In the genomic region with DNA sequence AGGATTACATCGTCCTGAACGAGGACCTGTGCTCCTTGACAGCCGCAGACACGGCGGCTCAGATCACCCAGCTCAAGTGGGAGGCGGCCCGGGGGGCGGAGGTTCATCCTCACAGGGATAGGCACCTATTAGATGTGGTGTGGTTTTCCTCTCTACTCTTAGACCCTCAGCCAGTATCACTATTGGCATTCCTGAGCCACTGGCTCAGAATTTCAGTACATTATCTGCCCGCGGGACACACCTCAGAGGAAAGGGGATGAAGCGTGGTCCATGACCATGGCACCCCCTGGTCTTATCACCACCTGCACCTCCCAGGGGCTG, we compare ENCODE assay signal across 8 cellular contexts. TPM values are rescaled to one million over a fixed set of nuclear protein-coding genes. Genes with fewer than 3 reads are reported as not detected.
A peak's percentile ranks its signal among the peaks of the same experiment; 100 is the strongest.
DNase-seq lines count a peak whose midpoint lies in the region; ATAC-seq and TF ChIP-seq lines count a peak whose summit lies in the region.

No MANE protein-coding gene starts in this region.

- DNase-seq in T-cell (no peak), GM13976 (ENCODE audit: low spot score) (no peak), ecto neural progenitor cell (ENCODE audit: low spot score) (no peak), NCI-H345 (lab: John Stamatoyannopoulos, UW) (no peak), D341Med (ENCODE audit: low spot score) (no peak)

- no CpG with 5 or more reads among the region's 11 CpGs for WGBS in gastroesophageal sphincter (ENCODE audit: low coverage in 1 of 2), 2 donors

- H3K9me2 ChIP-seq in DOHH2 (replicated peaks; ENCODE audit: control insufficient read depth, low read length): no peaks in the 10 kb centered on the region

- H3K27me3 ChIP-seq in DOHH2 (ENCODE audit: control insufficient read depth, low read length): peaks cover 32% of the 10 kb centered on the region
- peaks cover 48% of the 10 kb centered on the region for H3K27me3 ChIP-seq in gastroesophageal sphincter
- peaks cover 54% of the 10 kb centered on the region for H3K27me3 ChIP-seq in skeletal muscle satellite cell (ENCODE audit: control insufficient read depth, insufficient read depth, low read length)

- peaks cover 0 to 9% (median 4%) of the 10 kb centered on the region in 3 donors for H3K9me3 Mint-ChIP-seq in T-cell

- CTCF ChIA-PET in T-cell (lab: Charles Lee): interaction anchor here in 1 of 2 donors (0.5 kb wide), 1 partner anchor 51 kb away, joined by 3 read pairs; no protein-coding TSS in a partner anchor

- H3K4me1 Mint-ChIP-seq in T-cell: peaks cover 16 to 21% (median 17%) of the 10 kb centered on the region in 3 donors

- H3K9ac ChIP-seq in skeletal muscle satellite cell (ENCODE audit: low read depth, low read length): no peak overlapping the region

- peaks cover 13 to 23% of the 10 kb centered on the region in 2 donors for H3K27me3 Mint-ChIP-seq in T-cell

- H3K4me3 ChIP-seq in DOHH2 (ENCODE audit: low read length): peak overlapping the region; percentile 52
- peak overlapping the region; percentile 21 to 66 for H3K4me3 ChIP-seq in gastroesophageal sphincter
- H3K4me3 ChIP-seq in skeletal muscle satellite cell (ENCODE audit: low read length): peak overlapping the region; percentile 68

- no peaks in the 10 kb centered on the region for H4K20me1 ChIP-seq in DOHH2 (ENCODE audit: control insufficient read depth, insufficient read depth, low read depth, low read length)

- POLR2A ChIA-PET in T-cell (lab: Charles Lee): no interaction called here

- no peak for TF ChIP-seq CTCF in DOHH2 (IDR thresholded peaks at IDR 0.05; ENCODE audit: low read depth, low read length, poor library complexity, severe bottlenecking)
- no peak for TF ChIP-seq CTCF in gastroesophageal sphincter (IDR thresholded peaks at IDR 0.05)
- TF ChIP-seq CTCF in GM13976 (IDR thresholded peaks at IDR 0.05; ENCODE audit: borderline replicate concordance, control extremely low read depth, extremely low read depth, insufficient read depth, missing control alignments): no peak

- no peak for ATAC-seq in T-cell (replicated peaks in 1 of 4)
- ATAC-seq in gastroesophageal sphincter: no peak

- peak overlapping the region; percentile 24 to 77 for H3K27ac Mint-ChIP-seq in T-cell

- H3K4me1 ChIP-seq in DOHH2 (ENCODE audit: control insufficient read depth, low read length) (no peaks in the 10 kb centered on the region), gastroesophageal sphincter (peaks cover 0 to 20% (median 0%) of the 10 kb centered on the region in 3 donors), skeletal muscle satellite cell (ENCODE audit: control insufficient read depth, insufficient read depth, low read length) (peaks cover 10% of the 10 kb centered on the region)

- TF ChIP-seq EP300 in gastroesophageal sphincter (IDR thresholded peaks at IDR 0.05): no peak

- in situ Hi-C loops in GM13976 (cut with MboI; ENCODE audit: low sequenced_read_pairs, unreplicated experiment): no loop called here

- H3K4me2 ChIP-seq in DOHH2 (ENCODE audit: low read length) (peak overlapping the region; percentile 55), skeletal muscle satellite cell (ENCODE audit: low read length) (peak overlapping the region; percentile 88)

- H3K27ac ChIP-seq in DOHH2 (ENCODE audit: low read depth, low read length) (no peak overlapping the region), gastroesophageal sphincter (peak overlapping the region in 1 of 4 donors; percentile 20)

- H3K9me3 ChIP-seq in DOHH2 (ENCODE audit: control insufficient read depth, insufficient read depth, low read length) (peaks cover 7% of the 10 kb centered on the region; the same call in 1 of the 2 replicates), gastroesophageal sphincter (no peaks in the 10 kb centered on the region), skeletal muscle satellite cell (replicated peaks; ENCODE audit: low read length) (no peaks in the 10 kb centered on the region)

- no peak for TF ChIP-seq POLR2A in gastroesophageal sphincter (IDR thresholded peaks at IDR 0.05)

- no peaks in the 10 kb centered on the region for H3K36me3 ChIP-seq in DOHH2 (ENCODE audit: control insufficient read depth, low read length)
- no peaks in the 10 kb centered on the region for H3K36me3 ChIP-seq in gastroesophageal sphincter
- no peaks in the 10 kb centered on the region for H3K36me3 ChIP-seq in skeletal muscle satellite cell (ENCODE audit: insufficient read depth, low read length)

- peaks cover 5% of the 10 kb centered on the region for H3K36me3 Mint-ChIP-seq in T-cell

- H3K4me3 Mint-ChIP-seq in T-cell: peak overlapping the region; percentile 82 to 85 (median 84)

- no peaks in the 10 kb centered on the region for H3F3A ChIP-seq in DOHH2 (ENCODE audit: control insufficient read depth, insufficient read depth)

- H3K79me2 ChIP-seq in DOHH2 (ENCODE audit: control insufficient read depth, low read length): no peaks in the 10 kb centered on the region

RNA-seq across cellular contexts. Expression of a gene that starts 34.6 kb away (rescaled TPM):
- total RNA-seq in T-cell (1 to 10 TPM in 2 of 5 donors, under 1 TPM in 2, not detected in 1; 0.23 to 3.5 (median 0.86) TPM), gastroesophageal sphincter (not detected)
- total RNA-seq in skeletal muscle satellite cell (2012; rRNA removed): 0.25 and 0.87 TPM in 2 replicates
